In genomic region chr3:116873142-116873541, GRCh38 we compare ENCODE assay signal across 1 cellular context.
TF ChIP-seq lines count a peak whose summit lies in the region.

No MANE protein-coding gene starts in this region.

TF ChIP-seq in SK-N-SH treated with all-trans-retinoic acid at 6 μM for 48 hours, 23 proteins besides CTCF, POLR2A, EP300 and RAD21:
- TF ChIP-seq TSHZ2 (CRISPR knock-in tag; IDR thresholded peaks at IDR 0.05) (no peak), OSR1 (CRISPR knock-in tag; IDR thresholded peaks at IDR 0.05) (no peak), POU6F1 (CRISPR knock-in tag; IDR thresholded peaks at IDR 0.05; ENCODE audit: borderline replicate concordance, low read depth) (no peak)
